ENCODE assay signal across 19 cellular contexts in the genomic region with DNA sequence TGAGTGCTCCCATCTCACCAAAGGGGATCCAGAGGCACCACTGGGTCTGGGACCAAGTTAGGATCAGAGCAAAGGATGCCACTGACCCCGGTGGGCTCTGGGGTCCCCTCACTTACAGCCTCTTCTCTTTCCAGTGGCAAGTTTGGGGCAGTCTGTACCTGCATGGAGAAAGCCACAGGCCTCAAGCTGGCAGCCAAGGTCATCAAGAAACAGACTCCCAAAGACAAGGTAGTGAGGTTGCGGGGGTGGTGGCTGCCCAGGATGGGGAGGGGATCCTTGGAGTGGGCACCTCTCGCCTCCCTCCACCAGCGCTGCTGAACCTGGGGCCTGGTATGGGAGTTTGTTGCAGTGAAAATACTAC. TPM values are rescaled to one million over a fixed set of nuclear protein-coding genes. Genes with fewer than 3 reads are reported as not detected.
"Had no signal": no experiment of that assay in that cellular context is flagged by ENCODE, and none has a peak within 500 bp of the region (broad histone marks: within the 10 kb centered on the region; RNA-seq: fewer than 3 reads in every experiment).

No MANE protein-coding gene starts in this region.

- H3K9ac ChIP-seq: parathyroid adenoma had no signal

- ATAC-seq: activated T-cell treated with anti-CD3 and anti-CD28 coated beads, Interleukin-2, amount 50 U/mL, for 4 hours; natural killer cell; T-cell had no signal

- H2AFZ ChIP-seq: hepatocyte, parathyroid adenoma had no signal

- H3K27me3 ChIP-seq: brain microvascular endothelial cell, hepatocyte, thyroid gland had no signal

- H3K79me2 ChIP-seq: hepatocyte, parathyroid adenoma had no signal

- H3K27ac Mint-ChIP-seq: activated naive CD4-positive, alpha-beta T cell treated with anti-CD3 and anti-CD28 coated beads for 36 hours; natural killer cell; T-cell had no signal

- H3K4me3 Mint-ChIP-seq: activated naive CD4-positive, alpha-beta T cell treated with anti-CD3 and anti-CD28 coated beads for 36 hours; activated T-cell treated with anti-CD3 and anti-CD28 coated beads, Interleukin-2, amount 50 U/mL, for 4 hours; natural killer cell; T-cell had no signal

- DNase-seq: activated CD4-positive, alpha-beta T cell treated with anti-CD3 and anti-CD28 coated beads for 48 hours; activated CD4-positive, CD25-positive, alpha-beta regulatory T cell; activated CD8-positive, alpha-beta memory T cell treated with anti-CD3 and anti-CD28 coated beads, Interleukin-2, amount 50 U/mL, for 4 hours; activated naive CD4-positive, alpha-beta T cell treated with anti-CD3 and anti-CD28 coated beads for 36 hours; activated T-cell treated with anti-CD3 and anti-CD28 coated beads, Interleukin-2, amount 50 U/mL, for 4 hours; central memory CD4-positive, alpha-beta T cell; natural killer cell; stimulated activated CD4-positive, alpha-beta T cell treated with anti-CD3 and anti-CD28 coated beads, Interleukin-2, amount 100 ng/mL, for 24 hours; stimulated activated naive CD4-positive, alpha-beta T cell treated with Interleukin-2 at 50 U/mL for 16 hours; T-cell; T-helper 9 cell; thyroid gland had no signal

- H3K9me3 ChIP-seq: neutrophil, thyroid gland had no signal

- H3K4me2 ChIP-seq: hepatocyte had no signal

- H3K36me3 Mint-ChIP-seq: natural killer cell, T-cell had no signal

- H3K27ac ChIP-seq: brain microvascular endothelial cell, hepatocyte, neutrophil, parathyroid adenoma, thyroid gland had no signal

- H3K36me3 ChIP-seq: brain microvascular endothelial cell, neutrophil, thyroid gland had no signal

- H3K9me3 Mint-ChIP-seq: activated naive CD4-positive, alpha-beta T cell treated with anti-CD3 and anti-CD28 coated beads for 36 hours; activated T-cell treated with anti-CD3 and anti-CD28 coated beads, Interleukin-2, amount 50 U/mL, for 4 hours; natural killer cell; T-cell had no signal

- H3K4me3 ChIP-seq: coronary artery, hepatocyte, thyroid gland had no signal

RNA-seq across cellular contexts. Expression of gene MYLK2, which starts 4.9 kb away (rescaled TPM):
- total RNA-seq: hepatocyte, mesenteric fat pad, subcutaneous adipose tissue, T-cell had no signal

RNA-seq across cellular contexts. Expression of gene FOXS1, which starts 21.3 kb away (rescaled TPM):
- total RNA-seq: activated naive CD4-positive, alpha-beta T cell treated with anti-CD3 and anti-CD28 coated beads for 36 hours; activated T-cell treated with anti-CD3 and anti-CD28 coated beads, Interleukin-2, amount 50 U/mL, for 4 hours; mesenteric fat pad; natural killer cell; subcutaneous adipose tissue; T-cell had no signal

RNA-seq across cellular contexts. Expression of gene DUSP15, which starts 46.2 kb away (rescaled TPM):
- total RNA-seq: activated naive CD4-positive, alpha-beta T cell treated with anti-CD3 and anti-CD28 coated beads for 36 hours; activated T-cell treated with anti-CD3 and anti-CD28 coated beads, Interleukin-2, amount 50 U/mL, for 4 hours; natural killer cell; T-cell had no signal

RNA-seq across cellular contexts. Expression of gene TTLL9, which starts 46.3 kb away (rescaled TPM):
- total RNA-seq: activated naive CD4-positive, alpha-beta T cell treated with anti-CD3 and anti-CD28 coated beads for 36 hours; activated T-cell treated with anti-CD3 and anti-CD28 coated beads, Interleukin-2, amount 50 U/mL, for 4 hours; hepatocyte; natural killer cell had no signal
